In the genomic region with DNA sequence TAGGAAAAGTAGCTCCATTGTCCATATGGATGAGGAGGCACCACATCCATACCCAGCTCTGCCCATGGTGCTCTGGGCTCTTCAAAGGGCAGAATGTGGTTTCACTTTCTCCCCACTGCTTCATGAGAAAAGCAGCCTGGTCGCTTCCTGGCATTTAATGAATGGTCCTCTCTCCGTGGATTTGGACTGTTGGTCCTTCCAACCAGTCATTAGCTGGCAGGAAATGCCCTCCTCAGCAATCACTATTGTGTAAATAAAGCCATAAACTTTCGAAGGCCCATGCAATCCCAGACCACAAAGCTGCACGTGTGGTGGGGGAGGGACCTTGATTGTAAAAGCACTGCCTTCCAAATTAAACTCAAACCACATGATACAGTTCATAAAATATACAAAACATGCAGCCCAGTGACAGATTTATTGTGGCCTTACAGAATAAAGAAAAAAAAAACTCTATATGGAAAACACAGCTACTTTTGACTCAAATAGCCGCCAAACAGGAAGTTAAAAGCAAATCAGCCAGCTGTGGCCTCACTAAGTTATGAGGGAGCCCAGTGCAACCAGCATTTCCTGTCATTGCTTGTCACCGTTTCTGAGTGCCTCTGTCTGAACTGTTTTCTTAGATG, we compare ENCODE assay signal across 8 cellular contexts. TPM values are rescaled to one million over a fixed set of nuclear protein-coding genes. Genes with fewer than 3 reads are reported as not detected.
A peak's percentile ranks its signal among the peaks of the same experiment; 100 is the strongest.
DNase-seq lines count a peak whose midpoint lies in the region; ATAC-seq and TF ChIP-seq lines count a peak whose summit lies in the region.

No MANE protein-coding gene starts in this region.

- no peak for DNase-seq in GM12864 (ENCODE audit: low read depth)
- DNase-seq in KBM-7: peak; percentile 92
- DNase-seq in SW480 (ENCODE audit: low spot score): peak; percentile 94
- DNase-seq in central memory CD4-positive, alpha-beta T cell: peak; percentile 55
- DNase-seq in lung microvascular endothelial cell (ENCODE audit: low read depth in 2 of 2): peak; percentile 64 to 70
- no peak for DNase-seq in NCI-H2227 treated with DMSO at 0.1 percent for 48 hours (lab: John Stamatoyannopoulos, UW)

- no peaks in the 10 kb centered on the region for H3K9me3 ChIP-seq in subcutaneous abdominal adipose tissue (ENCODE audit: control insufficient read depth in 5 of 5, low read length in 5 of 5)

- peak overlapping the region; percentile 56 for H3K27ac ChIP-seq in subcutaneous abdominal adipose tissue (ENCODE audit: low read depth, low read length)

- in situ Hi-C loops in KBM-7 (cut with MboI; ENCODE audit: low pct_unique_long_range_greater_than_20kb, low sequenced_read_pairs): no loop called here

- H3K4me3 ChIP-seq in GM12864 (ENCODE audit: low read depth, low read length) (peak overlapping the region; percentile 43), subcutaneous abdominal adipose tissue (ENCODE audit: low read depth in 1 of 5, low read length in 5 of 5) (peak overlapping the region; percentile 35 to 59 (median 53))

- peak; percentile 88 for ATAC-seq in GM21619 (IDR thresholded peaks at IDR 0.05; ENCODE audit: unreplicated experiment)

- peak overlapping the region in 1 of 5 donors; percentile 9 for H3K9ac ChIP-seq in subcutaneous abdominal adipose tissue (ENCODE audit: low read length in 5 of 5)

- no peaks in the 10 kb centered on the region for H3K36me3 ChIP-seq in subcutaneous abdominal adipose tissue (ENCODE audit: control insufficient read depth in 5 of 5, insufficient read depth in 5 of 5, low read length in 5 of 5)

- peaks cover 0 to 3% (median 0%) of the 10 kb centered on the region in 5 donors for H3K27me3 ChIP-seq in subcutaneous abdominal adipose tissue (ENCODE audit: control insufficient read depth in 5 of 5, insufficient read depth in 4 of 5, low read length in 5 of 5)

- peaks cover 3 to 21% (median 11%) of the 10 kb centered on the region in 5 donors for H3K4me1 ChIP-seq in subcutaneous abdominal adipose tissue (ENCODE audit: control insufficient read depth in 5 of 5, insufficient read depth in 5 of 5, low read length in 5 of 5)

- no peak for TF ChIP-seq CTCF in GM12864 (IDR thresholded peaks at IDR 0.05; ENCODE audit: low read depth, low read length, missing control alignments)

RNA-seq across cellular contexts. Expression of gene MBNL3, which starts 8.1 kb away (rescaled TPM):
- total RNA-seq in lung microvascular endothelial cell: 0.20 and 0.22 TPM in 2 replicates

Comparison
In these comparisons a context has a peak if more than half of its experiments do, and no peak if none do; other contexts are left out.
1. DNase-seq: peak in KBM-7 (single experiment), SW480 (single experiment), central memory CD4-positive, alpha-beta T cell (single experiment) and lung microvascular endothelial cell (2 of 2); none in GM12864 (single experiment) and NCI-H2227 treated with DMSO at 0.1 percent for 48 hours (single experiment).